1 cellular context compared by ENCODE assay signal in genomic region chr21:14259669-14260458, GRCh38.
TF ChIP-seq lines count a peak whose summit lies in the region.

No MANE protein-coding gene starts in this region.

TF ChIP-seq in endothelial cell of umbilical vein, 7 proteins besides CTCF, POLR2A, EP300 and RAD21:
- TF ChIP-seq EZH2 (IDR thresholded peaks at IDR 0.05; ENCODE audit: borderline replicate concordance, low read depth, low read length, severe bottlenecking) (no peak), MAX (IDR thresholded peaks at IDR 0.05; ENCODE audit: insufficient read depth, insufficient read length) (no peak), MYC (IDR thresholded peaks at IDR 0.05; ENCODE audit: low read depth, low read length) (no peak), POLR2AphosphoS5 (IDR thresholded peaks at IDR 0.05; ENCODE audit: insufficient read depth, low read depth, low read length) (no peak)
